8 cellular contexts compared by ENCODE assay signal in the genomic region with DNA sequence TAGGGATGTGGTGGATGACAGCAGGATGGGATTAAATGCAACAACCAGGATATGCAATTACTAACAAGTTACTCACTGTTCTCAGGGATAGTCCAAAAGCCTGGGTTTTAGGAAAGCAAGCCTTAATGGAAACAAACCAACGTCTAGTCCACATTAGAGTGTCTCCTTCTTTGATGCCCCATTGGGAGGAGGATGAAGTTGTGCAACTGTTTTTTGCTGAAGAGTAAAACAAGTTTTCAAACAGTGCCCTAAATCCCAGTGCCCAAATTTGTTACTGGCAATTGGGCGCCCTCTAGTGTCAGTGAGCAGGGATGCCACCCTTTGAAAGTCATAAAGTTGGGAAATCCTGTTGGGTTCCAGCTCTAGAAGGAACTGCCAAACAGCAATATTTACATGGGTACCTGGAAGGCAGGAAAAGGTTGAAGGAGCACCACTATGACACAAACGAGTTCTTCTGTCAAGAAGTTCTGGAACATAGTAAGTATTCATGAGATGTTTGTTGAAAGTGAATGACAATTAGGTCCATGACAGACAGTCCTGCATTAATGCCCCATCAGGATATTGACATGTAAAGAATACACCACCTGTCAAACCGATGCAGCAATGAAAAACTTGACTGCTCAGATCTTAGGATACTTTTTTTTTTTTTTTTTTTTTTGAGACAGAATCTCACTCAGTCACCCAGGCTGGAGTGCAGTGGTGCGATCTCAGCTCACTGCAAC. TPM values are rescaled to one million over a fixed set of nuclear protein-coding genes. Genes with fewer than 3 reads are reported as not detected.
A peak's percentile ranks its signal among the peaks of the same experiment; 100 is the strongest.
DNase-seq lines count a peak whose midpoint lies in the region; ATAC-seq, FAIRE-seq and TF ChIP-seq lines count a peak whose summit lies in the region.

No MANE protein-coding gene starts in this region.

- H3K4me3 ChIP-seq in astrocyte (ENCODE audit: insufficient read depth, low read depth, low read length) (no peak overlapping the region), hepatocyte (no peak overlapping the region), small intestine (ENCODE audit: low read depth in 1 of 2, low read length in 2 of 2) (no peak overlapping the region)

- H3K4me2 ChIP-seq in astrocyte (ENCODE audit: low read length) = peak overlapping the region; percentile 19
- H3K4me2 ChIP-seq in hepatocyte = no peak overlapping the region

- H3K27ac ChIP-seq in astrocyte (ENCODE audit: low read depth, low read length) (no peak overlapping the region), hepatocyte (no peak overlapping the region), small intestine (ENCODE audit: low read depth in 1 of 2, low read length in 1 of 2) (no peak overlapping the region)

- H3K4me1 Mint-ChIP-seq in astrocyte (ENCODE audit: low read depth, unreplicated experiment) = peaks cover 36% of the 10 kb centered on the region

- H3K4me3 Mint-ChIP-seq in astrocyte (ENCODE audit: unreplicated experiment) = no peak overlapping the region

- peaks cover 8% of the 10 kb centered on the region for H3K27me3 Mint-ChIP-seq in astrocyte (ENCODE audit: low read depth, unreplicated experiment)

- peak overlapping the region; percentile 58 for H3K27ac Mint-ChIP-seq in astrocyte (ENCODE audit: unreplicated experiment)

- DNase-seq in GM10266 (ENCODE audit: extremely low spot score) (peak; percentile 52), NCI-H1092 treated with DMSO at 0.1 percent for 48 hours (lab: John Stamatoyannopoulos, UW) (peak; percentile 38), T-helper 9 cell (peak; percentile 47), astrocyte (ENCODE audit: low read depth) (peak; percentile 42), hepatocyte (ENCODE audit: low spot score) (peak; percentile 84), small intestine (peak; percentile 79), NCI-H1048 (lab: John Stamatoyannopoulos, UW) (no peak)

- no peak overlapping the region for H3K9ac ChIP-seq in astrocyte (ENCODE audit: low read length)

- H4K20me1 ChIP-seq in astrocyte (ENCODE audit: insufficient read depth, low read length) = no peaks in the 10 kb centered on the region
- H4K20me1 ChIP-seq in hepatocyte (ENCODE audit: insufficient read depth, poor library complexity, severe bottlenecking) = no peaks in the 10 kb centered on the region

- H3K4me1 ChIP-seq in astrocyte (ENCODE audit: insufficient read depth, low read length) = peaks cover 40% of the 10 kb centered on the region
- H3K4me1 ChIP-seq in hepatocyte (ENCODE audit: insufficient read depth) = peaks cover 11% of the 10 kb centered on the region
- H3K4me1 ChIP-seq in small intestine (ENCODE audit: control insufficient read depth in 2 of 2, insufficient read depth in 1 of 2, low read depth in 1 of 2, low read length in 1 of 2) = no peaks in the 10 kb centered on the region

- H3K9me2 ChIP-seq in hepatocyte (replicated peaks; ENCODE audit: insufficient read depth) = no peaks in the 10 kb centered on the region

- FAIRE-seq in astrocyte (lab: Jason Lieb, UNC) (peak; percentile 34), small intestine (lab: Jason Lieb, UNC) (no peak)

- no peaks in the 10 kb centered on the region for H3K9me3 ChIP-seq in astrocyte (ENCODE audit: insufficient read depth, low read depth, low read length)
- H3K9me3 ChIP-seq in hepatocyte (ENCODE audit: low read depth) = no peaks in the 10 kb centered on the region
- H3K9me3 ChIP-seq in small intestine (ENCODE audit: control insufficient read depth, low read depth) = no peaks in the 10 kb centered on the region

- TF ChIP-seq CTCF in GM10266 (IDR thresholded peaks at IDR 0.05; ENCODE audit: control insufficient read depth, insufficient read depth, low read depth, missing control alignments) (peak; percentile 93), astrocyte (IDR thresholded peaks at IDR 0.05; ENCODE audit: insufficient read depth, low read depth, low read length) (peak; percentile 99), hepatocyte (IDR thresholded peaks at IDR 0.05; ENCODE audit: poor library complexity) (peak; percentile 95)

- H3K27me3 ChIP-seq in astrocyte (ENCODE audit: insufficient read depth, low read length) (no peaks in the 10 kb centered on the region), hepatocyte (no peaks in the 10 kb centered on the region), small intestine (ENCODE audit: control insufficient read depth in 2 of 2, insufficient read depth in 2 of 2, low read length in 2 of 2) (no peaks in the 10 kb centered on the region)

- H3K79me2 ChIP-seq in astrocyte (ENCODE audit: insufficient read depth, low read length) (no peaks in the 10 kb centered on the region), hepatocyte (no peaks in the 10 kb centered on the region)

- H3K36me3 ChIP-seq in astrocyte (ENCODE audit: insufficient read depth, low read length) (no peaks in the 10 kb centered on the region), hepatocyte (replicated peaks; ENCODE audit: insufficient read depth, low read depth) (no peaks in the 10 kb centered on the region), small intestine (ENCODE audit: control insufficient read depth in 2 of 2, insufficient read depth in 2 of 2, low read length in 2 of 2) (no peaks in the 10 kb centered on the region)

- 40% methylated on average over 5 of the region's 5 CpGs for WGBS in hepatocyte (ENCODE audit: low lambda C conversion rate, missing lambda C conversion rate)
- WGBS in small intestine, 3 donors = 11 to 29% (median 29%) methylated on average over 4 to 5 of the region's 5 CpGs

- H3K9me3 Mint-ChIP-seq in astrocyte (ENCODE audit: unreplicated experiment) = peaks cover 4% of the 10 kb centered on the region

- no peak for ATAC-seq in GM18873 (IDR thresholded peaks at IDR 0.05; ENCODE audit: low FRiP score, unreplicated experiment)

- no peak overlapping the region for H2AFZ ChIP-seq in astrocyte (ENCODE audit: low read depth, low read length)
- no peak overlapping the region for H2AFZ ChIP-seq in hepatocyte

- no peaks in the 10 kb centered on the region for H3K36me3 Mint-ChIP-seq in astrocyte (ENCODE audit: low read depth, unreplicated experiment)

RNA-seq across cellular contexts. Expression of a gene that starts 11.1 kb away (rescaled TPM):
- total RNA-seq in astrocyte = 2.4 and 2.7 TPM in 2 replicates
- 0.47 and 0.76 TPM in 2 replicates for total RNA-seq in hepatocyte
- 0.21 and 0.73 TPM in 2 replicates for polyA plus RNA-seq in hepatocyte
- 1 to 10 TPM; 1.0 to 2.4 (median 1.8) TPM for polyA plus RNA-seq in small intestine

RNA-seq across cellular contexts. Expression of a gene that starts 21.3 kb away (rescaled TPM):
- total RNA-seq in astrocyte = 33.5 and 34.3 TPM in 2 replicates
- total RNA-seq in hepatocyte = 17.8 and 21.6 TPM in 2 replicates
- polyA plus RNA-seq in hepatocyte = 8.5 and 13.3 TPM in 2 replicates
- 10 to 100 TPM in 1 of 3 donors, 1 to 10 TPM in 2; 4.6 to 11.3 (median 5.6) TPM for polyA plus RNA-seq in small intestine
